2 cellular contexts compared by ENCODE assay signal in genomic region chr19:45798995-45799517, GRCh38.
TF ChIP-seq lines count a peak whose summit lies in the region.

No MANE protein-coding gene starts in this region.

TF ChIP-seq in GM23338, 12 proteins besides CTCF, POLR2A, EP300 and RAD21:
- TF ChIP-seq REST (IDR thresholded peaks at IDR 0.05; ENCODE audit: unreplicated experiment) (no peak), POLR2AphosphoS5 (IDR thresholded peaks at IDR 0.05; ENCODE audit: low read depth) (no peak), ETS1 (IDR thresholded peaks at IDR 0.05) (no peak), STAT1 (IDR thresholded peaks at IDR 0.05; ENCODE audit: unreplicated experiment) (no peak), ZNF462 (CRISPR knock-in tag; IDR thresholded peaks at IDR 0.05) (no peak), ZNF331 (CRISPR knock-in tag; IDR thresholded peaks at IDR 0.05; ENCODE audit: low read depth) (no peak), EZH2phosphoT487 (IDR thresholded peaks at IDR 0.05; ENCODE audit: unreplicated experiment) (no peak), ZNF114 (CRISPR knock-in tag; IDR thresholded peaks at IDR 0.05) (no peak), JUNB (IDR thresholded peaks at IDR 0.05; ENCODE audit: unreplicated experiment) (no peak), NANOG (IDR thresholded peaks at IDR 0.05; ENCODE audit: borderline replicate concordance) (no peak), EZH2 (IDR thresholded peaks at IDR 0.05; ENCODE audit: low read depth, unreplicated experiment) (no peak)

TF ChIP-seq in endothelial cell of umbilical vein, 7 proteins besides CTCF, POLR2A, EP300 and RAD21:
- TF ChIP-seq MYC (IDR thresholded peaks at IDR 0.05; ENCODE audit: low read depth, low read length) (no peak), GATA2 (IDR thresholded peaks at IDR 0.05; ENCODE audit: insufficient read depth, insufficient read length, low read depth, low read length) (no peak), JUN (IDR thresholded peaks at IDR 0.05; ENCODE audit: borderline replicate concordance, insufficient read depth, insufficient read length, low read depth) (no peak), EZH2 (IDR thresholded peaks at IDR 0.05; ENCODE audit: borderline replicate concordance, low read depth, low read length, severe bottlenecking) (no peak), MAX (IDR thresholded peaks at IDR 0.05; ENCODE audit: insufficient read depth, insufficient read length) (no peak), POLR2AphosphoS5 (IDR thresholded peaks at IDR 0.05; ENCODE audit: insufficient read depth, low read depth, low read length) (no peak), FOS (IDR thresholded peaks at IDR 0.05; ENCODE audit: borderline replicate concordance, insufficient read depth, low read length) (no peak)
